Comparison of ENCODE assay signal across 8 cellular contexts in the genomic region with DNA sequence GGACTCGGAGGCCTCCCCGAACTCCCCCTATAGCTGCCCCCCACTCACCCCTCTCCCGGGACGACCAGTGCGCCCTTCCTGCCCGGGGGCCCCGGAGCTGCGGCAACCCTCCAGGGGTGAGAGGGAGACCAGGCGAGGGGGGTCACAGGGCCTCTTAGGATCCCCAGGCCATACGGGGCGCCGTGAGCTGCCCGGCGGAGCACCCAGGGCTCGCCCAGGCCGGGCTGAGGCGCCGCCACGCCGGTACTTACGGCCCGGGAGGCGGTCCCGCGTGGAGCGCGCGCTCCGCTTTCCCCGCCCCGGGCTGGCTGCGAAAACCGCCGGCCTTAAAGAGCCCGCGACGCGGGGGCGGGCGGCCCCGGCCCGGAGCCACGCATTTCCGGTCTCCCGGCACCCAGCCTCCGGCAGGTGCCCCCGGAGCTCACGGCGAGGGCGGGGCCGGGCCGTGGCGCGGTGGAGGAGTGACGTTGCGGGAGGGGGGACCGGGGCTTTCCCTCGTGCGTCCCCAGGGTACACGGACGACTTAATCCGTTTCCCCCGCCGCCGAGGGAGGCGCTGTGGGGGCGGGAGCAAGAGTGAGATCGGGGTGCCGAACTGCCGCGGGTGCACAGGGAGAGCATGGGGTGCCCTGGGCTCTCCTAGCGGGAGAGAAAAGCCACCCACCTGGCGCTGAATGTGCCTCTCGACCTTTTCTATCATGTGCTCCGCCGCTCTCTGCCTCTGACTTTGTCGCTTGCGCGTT. TPM values are rescaled to one million over a fixed set of nuclear protein-coding genes. Genes with fewer than 3 reads are reported as not detected.
DNase-seq lines count a peak whose midpoint lies in the region; ATAC-seq and TF ChIP-seq lines count a peak whose summit lies in the region.

A gene (minus strand): TSS at position 381 of the 742 bp plus-strand sequence. CDS start 1,019 bp downstream, outside the sequence.

- H3K27me3 ChIP-seq in PC-3 (ENCODE audit: low read length) = no peaks in the 10 kb centered on the region
- H3K27me3 ChIP-seq in mucosa of stomach (ENCODE audit: control insufficient read depth, insufficient read depth, low read length) = no peaks in the 10 kb centered on the region

- H3K79me2 ChIP-seq in PC-3 (ENCODE audit: low read length) = peaks cover 40% of the 10 kb centered on the region

- peaks cover 8% of the 10 kb centered on the region; the same call in 1 of the 2 replicates for H3K36me3 ChIP-seq in PC-3 (ENCODE audit: low read depth, low read length)
- H3K36me3 ChIP-seq in mucosa of stomach (ENCODE audit: control insufficient read depth, insufficient read depth, low read length) = no peaks in the 10 kb centered on the region

- H2AFZ ChIP-seq in PC-3 (ENCODE audit: low read length) = peak within 1 kb of the TSS; percentile 98

- H3K9ac ChIP-seq in PC-3 (ENCODE audit: low read length) = peak within 1 kb of the TSS; percentile 99
- peak within 1 kb of the TSS; percentile 82 for H3K9ac ChIP-seq in mucosa of stomach (ENCODE audit: low read length)

- BruUV-seq in PC-3 (replicated peaks; lab: Mats Ljungman, UMichigan) = no TSS peak

- H3F3A ChIP-seq in PC-3 (ENCODE audit: low read length, unreplicated experiment) = no peaks in the 10 kb centered on the region

- H3K9me3 ChIP-seq in PC-3 (ENCODE audit: low read length) = no peaks in the 10 kb centered on the region
- no peaks in the 10 kb centered on the region for H3K9me3 ChIP-seq in mucosa of stomach (ENCODE audit: control insufficient read depth, low read length)

- H3K4me3 ChIP-seq in PC-3 (ENCODE audit: low read length) (peak within 1 kb of the TSS; percentile 80), mucosa of stomach (ENCODE audit: low read length) (peak within 1 kb of the TSS; percentile 61)

- peaks cover 9% of the 10 kb centered on the region for H3K4me1 ChIP-seq in PC-3 (ENCODE audit: insufficient read depth, low read length)
- peaks cover 8% of the 10 kb centered on the region for H3K4me1 ChIP-seq in mucosa of stomach (ENCODE audit: control insufficient read depth, insufficient read depth, low read length)

- no peaks in the 10 kb centered on the region for H3K9me3 Mint-ChIP-seq in IgD-negative memory B cell

- TF ChIP-seq POLR2A in erythroblast (IDR thresholded peaks at IDR 0.05; ENCODE audit: low read length) = peak; percentile 92

- peak within 1 kb of the TSS; percentile 93 to 99 (median 96) for H3K4me3 Mint-ChIP-seq in IgD-negative memory B cell

- peak; percentile 97 for DNase-seq in DMS53 (lab: John Stamatoyannopoulos, UW)
- DNase-seq in PC-3 = peak; percentile 94
- DNase-seq in activated T-cell treated with anti-CD3 and anti-CD28 coated beads for 48 hours (ENCODE audit: low read depth) = peak; percentile 93
- DNase-seq in erythroblast (lab: John Stamatoyannopoulos, UW) = peak; percentile 95 to 96
- DNase-seq in stimulated activated CD8-positive, alpha-beta memory T cell treated with anti-CD3 and anti-CD28 coated beads, Interleukin-7, amount 100 ng/mL, for 24 hours (ENCODE audit: low read depth) = peak; percentile 81

- no peaks in the 10 kb centered on the region for H3K27me3 Mint-ChIP-seq in IgD-negative memory B cell

- CTCF ChIA-PET in PC-3 (lab: Charles Lee) = interaction anchor here (0.5 to 2.3 kb wide), 9 partner anchors 9 to 445 kb away, joined by 3 to 18 read pairs (median 4); a partner anchor contains a TSS

- H4K20me1 ChIP-seq in PC-3 (ENCODE audit: low read length) = no peaks in the 10 kb centered on the region

- peak; percentile 53 for ATAC-seq in GM21576 (IDR thresholded peaks at IDR 0.05; ENCODE audit: unreplicated experiment)
- peak; percentile 78 for ATAC-seq in PC-3

- peak within 1 kb of the TSS; percentile 100 for H3K27ac ChIP-seq in PC-3 (ENCODE audit: low read length)

- H3K36me3 Mint-ChIP-seq in IgD-negative memory B cell = no peaks in the 10 kb centered on the region

- peaks cover 24 to 39% (median 27%) of the 10 kb centered on the region in 3 donors for H3K4me1 Mint-ChIP-seq in IgD-negative memory B cell

- H3K27ac Mint-ChIP-seq in IgD-negative memory B cell = peak within 1 kb of the TSS; percentile 97 to 98 (median 98)

- H3K4me2 ChIP-seq in PC-3 (ENCODE audit: low read length) = peak within 1 kb of the TSS; percentile 99

- POLR2A ChIA-PET in PC-3 (lab: Charles Lee; ENCODE audit: unreplicated experiment) = interaction anchor here (0.6 to 1.4 kb wide), 9 partner anchors 9 to 124 kb away, joined by 3 to 14 read pairs (median 4); a partner anchor contains a TSS

- TF ChIP-seq CTCF in PC-3 (conservative IDR thresholded peaks at IDR 0.05; ENCODE audit: low read depth, low read length) = no peak; the same call in 1 of the 2 replicates

- no peaks in the 10 kb centered on the region for H3K9me2 ChIP-seq in PC-3 (replicated peaks; ENCODE audit: low read length)

- intact Hi-C loops in PC-3 (cut with micrococcal nuclease) = loop anchor here (1.0 to 10.0 kb wide), 9 partner anchors 39 to 820 kb away; a partner anchor contains a TSS

RNA-seq across cellular contexts. Expression of the gene that starts here (rescaled TPM):
- 56.9 TPM for polyA plus RNA-seq in IgD-negative memory B cell
- total RNA-seq in PC-3 (2014; rRNA removed) = 35.3 and 66.3 TPM in 2 replicates

Comparison
In these comparisons a context has a peak if more than half of its experiments do, and no peak if none do; other contexts are left out.
1. Peak in every context shown above with its lines: DNase-seq, ATAC-seq, H3K4me3 ChIP-seq and H3K27ac ChIP-seq.